1 cellular context compared by ENCODE assay signal in the genomic region with DNA sequence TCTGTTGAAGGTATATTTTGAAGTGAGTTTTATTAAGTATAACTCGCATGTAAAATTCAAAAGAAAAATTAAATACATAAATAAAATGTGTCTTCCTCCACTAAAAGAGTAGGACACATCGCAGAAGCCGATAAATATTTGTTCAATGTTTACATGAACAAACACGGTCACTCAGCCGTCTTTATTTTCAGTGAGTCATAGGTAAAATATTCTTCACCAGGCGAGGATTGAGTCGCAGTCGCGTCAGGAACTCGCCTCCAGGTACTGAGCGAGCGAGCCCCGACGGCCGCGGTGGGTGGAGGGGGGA.
TF ChIP-seq lines count a peak whose summit lies in the region.

No MANE protein-coding gene starts in this region.

TF ChIP-seq in GM12878, 131 proteins besides CTCF, POLR2A, EP300 and RAD21:
- TF ChIP-seq SREBF2 (IDR thresholded peaks at IDR 0.05; ENCODE audit: low read length) (no peak), SPI1 (IDR thresholded peaks at IDR 0.05; ENCODE audit: borderline replicate concordance, insufficient read depth, low read depth, low read length) (no peak), GABPA (IDR thresholded peaks at IDR 0.05; ENCODE audit: low read depth) (no peak), EED (IDR thresholded peaks at IDR 0.05; ENCODE audit: low read depth) (no peak), TAF1 (IDR thresholded peaks at IDR 0.05; ENCODE audit: borderline replicate concordance, low read depth, low read length) (no peak), FOXK2 (IDR thresholded peaks at IDR 0.05) (no peak), ZSCAN29 (IDR thresholded peaks at IDR 0.05) (no peak), CHD4 (IDR thresholded peaks at IDR 0.05) (no peak), CREB1 (IDR thresholded peaks at IDR 0.05; ENCODE audit: low read depth) (no peak), YY1 (IDR thresholded peaks at IDR 0.05; ENCODE audit: low read depth, low read length) (no peak), KDM1A (IDR thresholded peaks at IDR 0.05; ENCODE audit: borderline replicate concordance) (no peak), ETV6 (conservative IDR thresholded peaks at IDR 0.05 in 1 of 2, IDR thresholded peaks at IDR 0.05 in 1 of 2; ENCODE audit: borderline replicate concordance in 1 of 2, low read depth in 1 of 2) (no peak), MXI1 (IDR thresholded peaks at IDR 0.05; ENCODE audit: low read depth, low read length) (no peak), NFIC (IDR thresholded peaks at IDR 0.05; ENCODE audit: low read depth, low read length) (no peak), RCOR1 (conservative IDR thresholded peaks at IDR 0.05; ENCODE audit: low read depth, low read length) (no peak), JUND (IDR thresholded peaks at IDR 0.05; ENCODE audit: low read depth, low read length) (no peak)
- TF ChIP-seq, protein P1, sequence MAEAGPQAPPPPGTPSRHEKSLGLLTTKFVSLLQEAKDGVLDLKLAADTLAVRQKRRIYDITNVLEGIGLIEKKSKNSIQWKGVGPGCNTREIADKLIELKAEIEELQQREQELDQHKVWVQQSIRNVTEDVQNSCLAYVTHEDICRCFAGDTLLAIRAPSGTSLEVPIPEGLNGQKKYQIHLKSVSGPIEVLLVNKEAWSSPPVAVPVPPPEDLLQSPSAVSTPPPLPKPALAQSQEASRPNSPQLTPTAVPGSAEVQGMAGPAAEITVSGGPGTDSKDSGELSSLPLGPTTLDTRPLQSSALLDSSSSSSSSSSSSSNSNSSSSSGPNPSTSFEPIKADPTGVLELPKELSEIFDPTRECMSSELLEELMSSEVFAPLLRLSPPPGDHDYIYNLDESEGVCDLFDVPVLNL (IDR thresholded peaks at IDR 0.05; ENCODE audit: low read depth, low read length), result no peak
- TF ChIP-seq, protein P2, sequence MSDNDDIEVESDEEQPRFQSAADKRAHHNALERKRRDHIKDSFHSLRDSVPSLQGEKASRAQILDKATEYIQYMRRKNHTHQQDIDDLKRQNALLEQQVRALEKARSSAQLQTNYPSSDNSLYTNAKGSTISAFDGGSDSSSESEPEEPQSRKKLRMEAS (IDR thresholded peaks at IDR 0.05; ENCODE audit: low read depth, low read length), result no peak
- TF ChIP-seq, protein P3, sequence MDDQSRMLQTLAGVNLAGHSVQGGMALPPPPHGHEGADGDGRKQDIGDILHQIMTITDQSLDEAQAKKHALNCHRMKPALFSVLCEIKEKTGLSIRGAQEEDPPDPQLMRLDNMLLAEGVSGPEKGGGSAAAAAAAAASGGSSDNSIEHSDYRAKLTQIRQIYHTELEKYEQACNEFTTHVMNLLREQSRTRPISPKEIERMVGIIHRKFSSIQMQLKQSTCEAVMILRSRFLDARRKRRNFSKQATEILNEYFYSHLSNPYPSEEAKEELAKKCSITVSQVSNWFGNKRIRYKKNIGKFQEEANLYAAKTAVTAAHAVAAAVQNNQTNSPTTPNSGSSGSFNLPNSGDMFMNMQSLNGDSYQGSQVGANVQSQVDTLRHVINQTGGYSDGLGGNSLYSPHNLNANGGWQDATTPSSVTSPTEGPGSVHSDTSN (IDR thresholded peaks at IDR 0.05; ENCODE audit: insufficient replicate concordance, low read depth, low read length), result no peak
- TF ChIP-seq, protein P4, sequence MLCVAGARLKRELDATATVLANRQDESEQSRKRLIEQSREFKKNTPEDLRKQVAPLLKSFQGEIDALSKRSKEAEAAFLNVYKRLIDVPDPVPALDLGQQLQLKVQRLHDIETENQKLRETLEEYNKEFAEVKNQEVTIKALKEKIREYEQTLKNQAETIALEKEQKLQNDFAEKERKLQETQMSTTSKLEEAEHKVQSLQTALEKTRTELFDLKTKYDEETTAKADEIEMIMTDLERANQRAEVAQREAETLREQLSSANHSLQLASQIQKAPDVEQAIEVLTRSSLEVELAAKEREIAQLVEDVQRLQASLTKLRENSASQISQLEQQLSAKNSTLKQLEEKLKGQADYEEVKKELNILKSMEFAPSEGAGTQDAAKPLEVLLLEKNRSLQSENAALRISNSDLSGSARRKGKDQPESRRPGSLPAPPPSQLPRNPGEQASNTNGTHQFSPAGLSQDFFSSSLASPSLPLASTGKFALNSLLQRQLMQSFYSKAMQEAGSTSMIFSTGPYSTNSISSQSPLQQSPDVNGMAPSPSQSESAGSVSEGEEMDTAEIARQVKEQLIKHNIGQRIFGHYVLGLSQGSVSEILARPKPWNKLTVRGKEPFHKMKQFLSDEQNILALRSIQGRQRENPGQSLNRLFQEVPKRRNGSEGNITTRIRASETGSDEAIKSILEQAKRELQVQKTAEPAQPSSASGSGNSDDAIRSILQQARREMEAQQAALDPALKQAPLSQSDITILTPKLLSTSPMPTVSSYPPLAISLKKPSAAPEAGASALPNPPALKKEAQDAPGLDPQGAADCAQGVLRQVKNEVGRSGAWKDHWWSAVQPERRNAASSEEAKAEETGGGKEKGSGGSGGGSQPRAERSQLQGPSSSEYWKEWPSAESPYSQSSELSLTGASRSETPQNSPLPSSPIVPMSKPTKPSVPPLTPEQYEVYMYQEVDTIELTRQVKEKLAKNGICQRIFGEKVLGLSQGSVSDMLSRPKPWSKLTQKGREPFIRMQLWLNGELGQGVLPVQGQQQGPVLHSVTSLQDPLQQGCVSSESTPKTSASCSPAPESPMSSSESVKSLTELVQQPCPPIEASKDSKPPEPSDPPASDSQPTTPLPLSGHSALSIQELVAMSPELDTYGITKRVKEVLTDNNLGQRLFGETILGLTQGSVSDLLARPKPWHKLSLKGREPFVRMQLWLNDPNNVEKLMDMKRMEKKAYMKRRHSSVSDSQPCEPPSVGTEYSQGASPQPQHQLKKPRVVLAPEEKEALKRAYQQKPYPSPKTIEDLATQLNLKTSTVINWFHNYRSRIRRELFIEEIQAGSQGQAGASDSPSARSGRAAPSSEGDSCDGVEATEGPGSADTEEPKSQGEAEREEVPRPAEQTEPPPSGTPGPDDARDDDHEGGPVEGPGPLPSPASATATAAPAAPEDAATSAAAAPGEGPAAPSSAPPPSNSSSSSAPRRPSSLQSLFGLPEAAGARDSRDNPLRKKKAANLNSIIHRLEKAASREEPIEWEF (IDR thresholded peaks at IDR 0.05; ENCODE audit: insufficient replicate concordance, low read depth, low read length), result no peak
